24 cellular contexts compared by ENCODE assay signal in the genomic region with DNA sequence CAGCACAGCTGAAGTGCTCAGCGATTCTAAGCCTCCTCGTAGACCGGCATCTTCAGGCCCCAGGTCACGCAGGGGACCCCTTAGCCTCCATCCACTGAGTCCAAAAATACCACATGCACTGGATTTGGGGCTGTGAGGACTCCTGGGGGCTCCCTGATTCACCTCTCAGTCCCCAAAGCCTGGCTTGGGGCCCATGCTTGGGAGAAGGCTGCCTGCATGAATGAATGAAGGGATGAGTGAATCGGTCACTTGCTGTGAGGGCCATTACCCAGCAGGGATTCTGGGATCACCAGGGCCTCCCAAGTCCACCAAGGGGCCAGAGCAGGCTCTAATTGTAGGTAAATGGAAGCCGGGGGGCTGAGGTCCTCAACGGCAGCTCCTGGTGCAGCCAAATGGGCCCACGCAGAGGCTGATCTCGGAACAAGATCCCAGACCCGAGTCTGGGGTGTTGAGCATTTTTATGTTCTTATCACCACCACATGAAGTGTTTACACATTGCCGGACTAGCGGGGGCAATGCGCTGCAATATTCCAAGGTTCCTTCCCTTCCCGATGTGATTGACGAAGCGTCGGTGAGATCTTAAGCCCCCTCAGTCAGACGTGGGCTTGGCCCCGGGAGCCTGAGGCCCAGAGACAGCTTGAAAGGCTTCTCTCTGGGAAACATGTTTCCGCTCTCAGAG. TPM values are rescaled to one million over a fixed set of nuclear protein-coding genes. Genes with fewer than 3 reads are reported as not detected.
"Had no signal": no experiment of that assay in that cellular context is flagged by ENCODE, and none has a peak within 500 bp of the region (broad histone marks: within the 10 kb centered on the region; RNA-seq: fewer than 3 reads in every experiment).

No MANE protein-coding gene starts in this region.

- ATAC-seq: activated naive CD8-positive, alpha-beta T cell treated with anti-CD3 and anti-CD28 coated beads, Interleukin-2, amount 50 U/mL, for 24 hours; effector memory CD8-positive, alpha-beta T cell; foreskin keratinocyte; left lung; pancreas had no signal

- H3K9me3 ChIP-seq: neutrophil, pancreas, sigmoid colon, uterus had no signal

- H3K79me2 ChIP-seq: hepatocyte had no signal

- H2AFZ ChIP-seq: hepatocyte had no signal

- H3K27ac Mint-ChIP-seq: activated naive CD4-positive, alpha-beta T cell treated with anti-CD3 and anti-CD28 coated beads, Interleukin-2, amount 10 ng/mL, durations not matched to agents 7 days and 5 days; activated naive CD8-positive, alpha-beta T cell treated with anti-CD3 and anti-CD28 coated beads, Interleukin-2, amount 50 U/mL, for 24 hours; dendritic cell treated with granulocyte-macrophage colony-stimulating factor and Interleukin-4, amounts not matched to agents 40 ng/mL and 50 ng/mL, for 4 days; naive B cell; stimulated activated memory B cell treated with anti-CD40 and anti-IgM and Interleukin-4, amounts not matched to agents 10 μg/mL and 1 μg/mL and 100 μg/mL, for 72 hours had no signal

- H3K4me1 ChIP-seq: foreskin keratinocyte, left lung, pancreas, sigmoid colon, uterus had no signal

- DNase-seq: activated CD4-positive, alpha-beta T cell treated with anti-CD3 and anti-CD28 coated beads for 1 hour; activated CD8-positive, alpha-beta memory T cell treated with anti-CD3 and anti-CD28 coated beads for 24 hours; activated CD8-positive, alpha-beta memory T cell treated with anti-CD3 and anti-CD28 coated beads, Interleukin-2, amount 50 U/mL, for 48 hours; activated effector memory CD4-positive, alpha-beta T cell treated with Interleukin-2 at 50 U/mL for 16 hours; activated naive CD4-positive, alpha-beta T cell treated with anti-CD3 and anti-CD28 coated beads, Interleukin-2, amount 10 ng/mL, durations not matched to agents 7 days and 5 days; activated naive CD8-positive, alpha-beta T cell treated with anti-CD3 and anti-CD28 coated beads, Interleukin-2, amount 50 U/mL, for 24 hours; activated T-cell treated with anti-CD3 and anti-CD28 coated beads, Interleukin-2, amount 50 U/mL, for 48 hours; effector memory CD8-positive, alpha-beta T cell; foreskin keratinocyte; islet precursor cell; mammary epithelial cell; naive B cell; sigmoid colon; stimulated activated CD4-positive, alpha-beta T cell treated with anti-CD3 and anti-CD28 coated beads, Interleukin-4, amount 100 ng/mL, for 4 hours; T1000; uterus had no signal

- H3K4me3 ChIP-seq: hepatocyte, left lung, pancreas, sigmoid colon, uterus had no signal

- H3K36me3 ChIP-seq: left lung, neutrophil, pancreas, sigmoid colon, uterus had no signal

- H3K36me3 Mint-ChIP-seq: activated naive CD4-positive, alpha-beta T cell treated with anti-CD3 and anti-CD28 coated beads, Interleukin-2, amount 10 ng/mL, durations not matched to agents 7 days and 5 days; stimulated activated memory B cell treated with anti-CD40 and anti-IgM and Interleukin-4, amounts not matched to agents 10 μg/mL and 1 μg/mL and 100 μg/mL, for 72 hours had no signal

- H3K4me2 ChIP-seq: hepatocyte had no signal

- H3K9me3 Mint-ChIP-seq: activated naive CD4-positive, alpha-beta T cell treated with anti-CD3 and anti-CD28 coated beads, Interleukin-2, amount 10 ng/mL, durations not matched to agents 7 days and 5 days; activated naive CD8-positive, alpha-beta T cell treated with anti-CD3 and anti-CD28 coated beads, Interleukin-2, amount 50 U/mL, for 24 hours; dendritic cell treated with granulocyte-macrophage colony-stimulating factor and Interleukin-4, amounts not matched to agents 40 ng/mL and 50 ng/mL, for 4 days; effector memory CD8-positive, alpha-beta T cell; stimulated activated memory B cell treated with anti-CD40 and anti-IgM and Interleukin-4, amounts not matched to agents 10 μg/mL and 1 μg/mL and 100 μg/mL, for 72 hours had no signal

- H3K27me3 ChIP-seq: hepatocyte, pancreas, uterus had no signal

- H3K27ac ChIP-seq: foreskin keratinocyte, hepatocyte, left lung, neutrophil, pancreas, uterus, VCaP had no signal

- H3K27me3 Mint-ChIP-seq: activated naive CD8-positive, alpha-beta T cell treated with anti-CD3 and anti-CD28 coated beads, Interleukin-2, amount 50 U/mL, for 24 hours had no signal

- H3K4me3 Mint-ChIP-seq: activated naive CD4-positive, alpha-beta T cell treated with anti-CD3 and anti-CD28 coated beads, Interleukin-2, amount 10 ng/mL, durations not matched to agents 7 days and 5 days; activated naive CD8-positive, alpha-beta T cell treated with anti-CD3 and anti-CD28 coated beads, Interleukin-2, amount 50 U/mL, for 24 hours; dendritic cell treated with granulocyte-macrophage colony-stimulating factor and Interleukin-4, amounts not matched to agents 40 ng/mL and 50 ng/mL, for 4 days; effector memory CD8-positive, alpha-beta T cell; stimulated activated memory B cell treated with anti-CD40 and anti-IgM and Interleukin-4, amounts not matched to agents 10 μg/mL and 1 μg/mL and 100 μg/mL, for 72 hours had no signal

- H3K4me1 Mint-ChIP-seq: activated naive CD4-positive, alpha-beta T cell treated with anti-CD3 and anti-CD28 coated beads, Interleukin-2, amount 10 ng/mL, durations not matched to agents 7 days and 5 days; activated naive CD8-positive, alpha-beta T cell treated with anti-CD3 and anti-CD28 coated beads, Interleukin-2, amount 50 U/mL, for 24 hours; stimulated activated memory B cell treated with anti-CD40 and anti-IgM and Interleukin-4, amounts not matched to agents 10 μg/mL and 1 μg/mL and 100 μg/mL, for 72 hours had no signal

RNA-seq across cellular contexts. Expression of gene ARHGEF16, which starts 13.6 kb away (rescaled TPM):
- total RNA-seq: mononuclear cell had no signal
